ENCODE assay signal across 13 cellular contexts in genomic region chr11:14625804-14626203, GRCh38. TPM values are rescaled to one million over a fixed set of nuclear protein-coding genes. Genes with fewer than 3 reads are reported as not detected.
A peak's percentile ranks its signal among the peaks of the same experiment; 100 is the strongest.
DNase-seq lines count a peak whose midpoint lies in the region; ATAC-seq and TF ChIP-seq lines count a peak whose summit lies in the region.
"Had no signal": no experiment of that assay in that cellular context is flagged by ENCODE, and none has a peak within 500 bp of the region (broad histone marks: within the 10 kb centered on the region; RNA-seq: fewer than 3 reads in every experiment).

No MANE protein-coding gene starts in this region.

- H3K79me2 ChIP-seq in DND-41 (ENCODE audit: insufficient read depth, low read length) = peaks cover 5% of the 10 kb centered on the region; the same call in 1 of the 2 replicates

- peak overlapping the region in 1 of 2 experiments; percentile 9; a peak in 2 of 4 replicates for H3K4me3 ChIP-seq in DND-41 (ENCODE audit: low read depth in 1 of 2, low read length in 2 of 2)
- H3K4me3 ChIP-seq in mesenchymal stem cell (ENCODE audit: insufficient read depth in 1 of 2, low read depth in 1 of 2, low read length in 2 of 2) = no peak overlapping the region
- no peak overlapping the region for H3K4me3 ChIP-seq in testis

- no peak overlapping the region for H3K18ac ChIP-seq in mesenchymal stem cell (ENCODE audit: low read depth in 1 of 2, low read length in 2 of 2)

- intact Hi-C loops in testis (cut with DNase I; ENCODE audit: low total_unique reads) = no loop called here

- no peak overlapping the region for H4K8ac ChIP-seq in mesenchymal stem cell (ENCODE audit: low read length)

- H3K27ac ChIP-seq in DND-41 (ENCODE audit: low read length) (peak overlapping the region; percentile 77), mesenchymal stem cell (ENCODE audit: low read length, poor library complexity, severe bottlenecking) (no peak overlapping the region), testis (no peak overlapping the region)

- no peak for TF ChIP-seq POLR2A in testis (IDR thresholded peaks at IDR 0.05)

- no peak overlapping the region for H2AK5ac ChIP-seq in mesenchymal stem cell (ENCODE audit: low read length, severe bottlenecking)

- no peak overlapping the region for H3K14ac ChIP-seq in mesenchymal stem cell (ENCODE audit: low read length in 2 of 2)

- TF ChIP-seq CTCF in DND-41 (IDR thresholded peaks at IDR 0.05; ENCODE audit: borderline replicate concordance, extremely low read depth, low read length, poor library complexity, severe bottlenecking) (no peak), testis (IDR thresholded peaks at IDR 0.05) (no peak)

- H3K9ac ChIP-seq in DND-41 (ENCODE audit: low read depth, low read length) (peak overlapping the region; percentile 29), mesenchymal stem cell (ENCODE audit: low read length) (peak overlapping the region; percentile 9)

- H2AFZ ChIP-seq in DND-41 (ENCODE audit: low read depth, low read length) = peak overlapping the region; percentile 61; the same call in 1 of the 2 replicates
- H2AFZ ChIP-seq in mesenchymal stem cell (ENCODE audit: low read depth, low read length) = no peak overlapping the region

- DNase-seq in DND-41 (no peak), SKM-1 (lab: John Stamatoyannopoulos, UW; ENCODE audit: unreplicated experiment) (peak; percentile 22), mesenchymal stem cell (no peak), testis (no peak), activated T-cell treated with anti-CD3 and anti-CD28 coated beads for 4 hours (no peak), SW480 (ENCODE audit: low spot score) (no peak)
- DNase-seq: Calu3; central memory CD4-positive, alpha-beta T cell; kidney; stimulated activated CD4-positive, alpha-beta T cell treated with anti-CD3 and anti-CD28 coated beads, Interleukin-2, amount 100 ng/mL, for 48 hours; T1000 had no signal

- ATAC-seq in DND-41 (ENCODE audit: insufficient read depth, low read depth) (peak; percentile 57), HG02884 (IDR thresholded peaks at IDR 0.05; ENCODE audit: unreplicated experiment) (peak; percentile 52), GM19463 (IDR thresholded peaks at IDR 0.05; ENCODE audit: unreplicated experiment) (no peak)

- H3K4ac ChIP-seq in mesenchymal stem cell (ENCODE audit: low read depth in 1 of 2, low read length in 2 of 2) = no peak overlapping the region

- no peaks in the 10 kb centered on the region for H3K9me3 ChIP-seq in DND-41 (ENCODE audit: insufficient read depth, low read length, severe bottlenecking)
- H3K9me3 ChIP-seq in mesenchymal stem cell (ENCODE audit: control insufficient read depth, low read length) = no peaks in the 10 kb centered on the region
- H3K9me3 ChIP-seq in testis = no peaks in the 10 kb centered on the region

- H3K79me1 ChIP-seq in mesenchymal stem cell (replicated peaks; ENCODE audit: low read length, poor library complexity, severe bottlenecking) = no peaks in the 10 kb centered on the region

- no peaks in the 10 kb centered on the region for H4K20me1 ChIP-seq in DND-41 (ENCODE audit: insufficient read depth, low read length)

- H2BK12ac ChIP-seq in mesenchymal stem cell (ENCODE audit: low read length in 2 of 2) = no peak overlapping the region

- H3K4me1 ChIP-seq in DND-41 (ENCODE audit: insufficient read depth, low read length) (peaks cover 25% of the 10 kb centered on the region), mesenchymal stem cell (ENCODE audit: control insufficient read depth, insufficient read depth, low read depth, low read length) (no peaks in the 10 kb centered on the region), testis (no peaks in the 10 kb centered on the region)

- H2BK15ac ChIP-seq in mesenchymal stem cell (ENCODE audit: low read depth, poor library complexity, severe bottlenecking) = no peak overlapping the region

- no peak overlapping the region for H4K91ac ChIP-seq in mesenchymal stem cell (ENCODE audit: low read length)

- no peaks in the 10 kb centered on the region for H3K27me3 ChIP-seq in DND-41 (ENCODE audit: insufficient read depth, low read length, poor library complexity)
- H3K27me3 ChIP-seq in mesenchymal stem cell (ENCODE audit: control insufficient read depth in 1 of 2, insufficient read depth in 1 of 2, low read length in 2 of 2) = no peaks in the 10 kb centered on the region
- no peaks in the 10 kb centered on the region for H3K27me3 ChIP-seq in testis

- H3K4me2 ChIP-seq in DND-41 (ENCODE audit: insufficient read depth, low read length) (peak overlapping the region; percentile 51; the same call in 1 of the 2 replicates), mesenchymal stem cell (ENCODE audit: low read length, poor library complexity, severe bottlenecking) (no peak overlapping the region)

- no peak overlapping the region for H3K23ac ChIP-seq in mesenchymal stem cell (ENCODE audit: low read length in 2 of 2)

- no CpG with 5 or more reads among the region's 3 CpGs for WGBS in mesenchymal stem cell
- 48 to 62% methylated on average over 3 of the region's 3 CpGs for WGBS in testis, 2 donors

- no peak overlapping the region for H2BK120ac ChIP-seq in mesenchymal stem cell (ENCODE audit: low read depth, low read length)

- no peak overlapping the region for H2BK5ac ChIP-seq in mesenchymal stem cell (ENCODE audit: low read depth, low read length, poor library complexity, severe bottlenecking)

- H3K36me3 ChIP-seq in DND-41 (ENCODE audit: insufficient read depth, low read length) = peaks cover 7% of the 10 kb centered on the region; the same call in 1 of the 2 replicates
- H3K36me3 ChIP-seq in mesenchymal stem cell (ENCODE audit: control insufficient read depth in 1 of 2, insufficient read depth in 2 of 2, low read depth in 1 of 2, low read length in 2 of 2) = no peaks in the 10 kb centered on the region
- H3K36me3 ChIP-seq in testis (ENCODE audit: low read depth, missing control alignments) = no peaks in the 10 kb centered on the region

RNA-seq across cellular contexts. Expression of gene PDE3B, which starts 17.8 kb away (rescaled TPM):
- 1.6 TPM for polyA plus RNA-seq in mesenchymal stem cell (2013, experiment 1 of 2)
- polyA plus RNA-seq in mesenchymal stem cell (2013, experiment 2 of 2) = 1.8 TPM
- total RNA-seq in testis = 10 to 100 TPM; 25.8 to 39.5 TPM
- 22.3 TPM for polyA plus RNA-seq in testis (ENCODE audit: insufficient read depth, low read depth, low replicate concordance)
